ENCODE assay signal across 8 cellular contexts in genomic region chr15:28842226-28842625, GRCh38. TPM values are rescaled to one million over a fixed set of nuclear protein-coding genes. Genes with fewer than 3 reads are reported as not detected.
"Had no signal": no experiment of that assay in that cellular context is flagged by ENCODE, and none has a peak within 500 bp of the region (broad histone marks: within the 10 kb centered on the region; RNA-seq: fewer than 3 reads in every experiment).

No MANE protein-coding gene starts in this region.

RNA-seq across cellular contexts. Expression of gene GOLGA6L7, which starts 6.2 kb away (rescaled TPM):
- total RNA-seq: LHCN-M2, MCF 10A, NCI-H460, OCI-LY7, PC-9, Right ventricle myocardium inferior, RPMI7951, SK-MEL-5 had no signal

RNA-seq across cellular contexts. Expression of gene APBA2, which starts 43.5 kb away (rescaled TPM):
- total RNA-seq: LHCN-M2, MCF 10A, OCI-LY7, PC-9 had no signal
